Comparison of ENCODE assay signal across 1 cellular context in genomic region chr9:79236466-79236865, GRCh38.
TF ChIP-seq lines count a peak whose summit lies in the region.

No MANE protein-coding gene starts in this region.

TF ChIP-seq in IMR-90, 13 proteins besides CTCF, POLR2A, EP300 and RAD21 (continued from another document):
- no peak for TF ChIP-seq ELK1 (IDR thresholded peaks at IDR 0.05; ENCODE audit: borderline replicate concordance, low read depth, low read length)
- TF ChIP-seq MAZ (IDR thresholded peaks at IDR 0.05; ENCODE audit: borderline replicate concordance, low read depth, low read length) = no peak
- no peak for TF ChIP-seq BHLHE40 (IDR thresholded peaks at IDR 0.05; ENCODE audit: low read depth, low read length)
- TF ChIP-seq RFX5 (IDR thresholded peaks at IDR 0.05; ENCODE audit: low read depth, low read length) = no peak
- TF ChIP-seq CHD1 (IDR thresholded peaks at IDR 0.05; ENCODE audit: low read depth, low read length) = no peak
TF ChIP-seq in IMR-90: peak in this region for 0.
